11 cellular contexts compared by ENCODE assay signal in genomic region chr3:171873561-171873960, GRCh38. TPM values are rescaled to one million over a fixed set of nuclear protein-coding genes. Genes with fewer than 3 reads are reported as not detected.
DNase-seq lines count a peak whose midpoint lies in the region; ATAC-seq and FAIRE-seq lines count a peak whose summit lies in the region.
"Had no signal": no experiment of that assay in that cellular context is flagged by ENCODE, and none has a peak within 500 bp of the region (broad histone marks: within the 10 kb centered on the region; RNA-seq: fewer than 3 reads in every experiment).

No MANE protein-coding gene starts in this region.

- H3K9ac ChIP-seq in rectal smooth muscle tissue (ENCODE audit: low read length): no peak overlapping the region

- H3K27ac ChIP-seq in rectal smooth muscle tissue (ENCODE audit: low read depth, low read length): peak overlapping the region; percentile 66

- peak; percentile 79 for DNase-seq in EH (ENCODE audit: low read depth)
- DNase-seq in RCC 7860 (ENCODE audit: low spot score): peak; percentile 68
- peak; percentile 16 for DNase-seq in fibroblast of gingiva (ENCODE audit: low read depth)
- no peak for DNase-seq in NCI-H526 treated with DMSO at 0.1 percent for 48 hours (lab: John Stamatoyannopoulos, UW)
- no peak for DNase-seq in SK-N-DZ (ENCODE audit: low spot score)
- DNase-seq in UCSD-AML1 (lab: John Stamatoyannopoulos, UW; ENCODE audit: unreplicated experiment): no peak
- DNase-seq: naive thymus-derived CD8-positive, alpha-beta T cell; stimulated activated CD4-positive, alpha-beta T cell treated with anti-CD3 and anti-CD28 coated beads, Interleukin-1b, Interleukin-23, amount 100 ng/mL, for 48 hours had no signal

- no peaks in the 10 kb centered on the region for H3K36me3 ChIP-seq in rectal smooth muscle tissue (ENCODE audit: control insufficient read depth, insufficient read depth, low read length)

- ATAC-seq in HG03108 (IDR thresholded peaks at IDR 0.05; ENCODE audit: unreplicated experiment): no peak
- ATAC-seq: naive thymus-derived CD8-positive, alpha-beta T cell had no signal

- FAIRE-seq in RCC 7860 (lab: Jason Lieb, UNC): no peak
- FAIRE-seq: H1 had no signal

- H3K4me1 ChIP-seq in rectal smooth muscle tissue (ENCODE audit: control insufficient read depth, insufficient read depth, low read length): peaks cover 3% of the 10 kb centered on the region

- no peaks in the 10 kb centered on the region for H3K27me3 ChIP-seq in rectal smooth muscle tissue (ENCODE audit: control insufficient read depth, insufficient read depth, low read length)

- no peak overlapping the region for H3K4me3 ChIP-seq in rectal smooth muscle tissue (ENCODE audit: low read length)

RNA-seq across cellular contexts. Expression of gene TMEM212, which starts 30.4 kb away (rescaled TPM):
- not detected in 2 replicates for polyA plus RNA-seq in SK-N-DZ (2014; cell fraction: cytosol; rRNA removed)
- polyA plus RNA-seq in SK-N-DZ (2014; cell fraction: nucleus; rRNA removed): not detected in 2 replicates
- polyA plus RNA-seq: H1; naive thymus-derived CD8-positive, alpha-beta T cell had no signal

Comparison
In these comparisons a context has a peak if more than half of its experiments do, and no peak if none do; other contexts are left out.
1. DNase-seq: peak in EH (single experiment), RCC 7860 (single experiment) and fibroblast of gingiva (single experiment); none in NCI-H526 treated with DMSO at 0.1 percent for 48 hours (single experiment), SK-N-DZ (single experiment) and UCSD-AML1 (single experiment).